13 cellular contexts compared by ENCODE assay signal in genomic region chr14:56145965-56146364, GRCh38. TPM values are rescaled to one million over a fixed set of nuclear protein-coding genes. Genes with fewer than 3 reads are reported as not detected.
DNase-seq lines count a peak whose midpoint lies in the region; ATAC-seq and TF ChIP-seq lines count a peak whose summit lies in the region.
"Had no signal": no experiment of that assay in that cellular context is flagged by ENCODE, and none has a peak within 500 bp of the region (broad histone marks: within the 10 kb centered on the region; RNA-seq: fewer than 3 reads in every experiment).

No MANE protein-coding gene starts in this region.

- TF ChIP-seq CTCF in astrocyte of the spinal cord (IDR thresholded peaks at IDR 0.05; ENCODE audit: low read depth, low read length) = no peak

- intact Hi-C loops in left colon (cut with DNase I, micrococcal nuclease) (no loop called here), posterior cingulate gyrus (cut with DNase I) (no loop called here)

- in situ Hi-C loops in astrocyte of the spinal cord (cut with HindIII; ENCODE audit: low sequenced_read_pairs) = no loop called here

- ATAC-seq in GM19023 (IDR thresholded peaks at IDR 0.05; ENCODE audit: unreplicated experiment) (no peak), left colon (no peak)

- no peak overlapping the region for H3K4me3 ChIP-seq in astrocyte of the spinal cord (ENCODE audit: low read depth, low read length)
- H3K4me3 ChIP-seq: coronary artery, lung had no signal

- DNase-seq in NCI-H1694 (lab: John Stamatoyannopoulos, UW) (peak; percentile 40), NCI-H1694 treated with DMSO at 0.1 percent for 48 hours (lab: John Stamatoyannopoulos, UW) (no peak), HCEC 1CT (peak; percentile 75), astrocyte of the spinal cord (ENCODE audit: low read depth, low spot score) (peak; percentile 78), lung microvascular endothelial cell (ENCODE audit: low read depth in 2 of 2) (peak; percentile 42 to 67), left colon (no peak), posterior cingulate gyrus (no peak)
- DNase-seq: activated effector memory CD4-positive, alpha-beta T cell treated with anti-CD3 and anti-CD28 coated beads, Interleukin-2, amount 50 U/mL, for 16 hours; SHP77 treated with DMSO at 0.1 percent for 48 hours; stimulated activated CD4-positive, alpha-beta T cell treated with anti-CD3 and anti-CD28 coated beads, Interleukin-2, amount 100 ng/mL, for 48 hours had no signal

RNA-seq across cellular contexts. Expression of gene PELI2, which starts 27.8 kb away (rescaled TPM):
- 6.1 and 17.5 TPM in 2 replicates for total RNA-seq in lung microvascular endothelial cell
- 10 to 100 TPM; 12.2 to 22.7 TPM for total RNA-seq in left colon

Comparison
In these comparisons a context has a peak if more than half of its experiments do, and no peak if none do; other contexts are left out.
1. DNase-seq: peak in NCI-H1694 (single experiment), HCEC 1CT (single experiment), astrocyte of the spinal cord (single experiment) and lung microvascular endothelial cell (2 of 2); none in NCI-H1694 treated with DMSO at 0.1 percent for 48 hours (single experiment), left colon (0 of 2) and posterior cingulate gyrus (0 of 10).